In the genomic region with DNA sequence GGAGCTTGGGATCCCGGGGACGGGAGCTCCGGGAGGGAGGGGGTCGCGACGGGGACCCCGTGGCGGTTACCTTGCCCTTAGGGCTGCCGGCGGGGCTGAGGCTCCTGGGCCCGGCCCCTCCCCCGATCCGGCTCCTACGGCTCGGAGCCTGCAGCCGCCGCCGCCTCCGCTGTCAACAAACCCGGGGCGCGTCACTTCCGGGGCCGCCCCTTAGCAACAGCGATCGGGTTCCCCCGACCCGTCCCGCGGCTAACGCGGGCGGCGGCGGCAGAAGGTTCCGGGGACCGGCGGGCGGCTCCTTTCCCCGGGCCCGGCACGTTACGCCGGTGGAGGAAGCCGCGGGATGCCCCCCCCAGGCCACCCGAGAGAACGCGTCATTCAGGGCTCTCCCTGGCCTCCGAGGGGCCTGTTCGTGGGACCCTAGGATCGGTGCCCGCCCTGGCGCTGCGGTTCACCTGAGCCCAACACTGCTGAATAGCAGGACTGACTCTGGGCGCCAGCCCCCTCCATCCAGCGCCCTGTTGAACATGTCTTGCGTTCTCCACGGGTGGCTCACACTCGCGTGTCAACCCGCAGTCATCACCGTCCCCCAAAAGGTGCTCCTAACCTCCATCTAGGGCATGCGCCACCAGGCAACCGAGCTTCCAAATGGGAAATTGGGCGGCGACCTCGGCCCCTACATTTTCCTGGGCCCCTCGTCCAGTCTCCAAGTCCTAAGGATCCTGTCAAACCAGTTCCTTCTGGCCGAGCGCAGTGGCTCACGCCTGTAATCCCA, we compare ENCODE assay signal across 8 cellular contexts. TPM values are rescaled to one million over a fixed set of nuclear protein-coding genes. Genes with fewer than 3 reads are reported as not detected.
DNase-seq lines count a peak whose midpoint lies in the region; ATAC-seq and TF ChIP-seq lines count a peak whose summit lies in the region.

A gene (minus strand): TSS at position 183 of the 775 bp plus-strand sequence. CDS start 16,362 bp downstream, outside the sequence.

- peak within 1 kb of the TSS; percentile 87 for H3K9ac ChIP-seq in endocrine pancreas (ENCODE audit: control insufficient read depth, insufficient read depth, low read length)

- H3K4me1 ChIP-seq in CD8-positive, alpha-beta T cell (ENCODE audit: insufficient read depth, low read length) = peaks cover 22% of the 10 kb centered on the region
- peaks cover 4% of the 10 kb centered on the region for H3K4me1 ChIP-seq in endocrine pancreas (ENCODE audit: control insufficient read depth, insufficient read depth, low read length)

- H3K27ac Mint-ChIP-seq in CD8-positive, alpha-beta T cell = peak within 1 kb of the TSS; percentile 99

- peak; percentile 86 to 98 (median 94) for DNase-seq in CD8-positive, alpha-beta T cell
- peak; percentile 99 for DNase-seq in GM20000 (ENCODE audit: low spot score)
- peak; percentile 83 for DNase-seq in HT1080 (ENCODE audit: low read depth)
- DNase-seq in NOMO-1 treated with dmso at 0.1 percent for 144 hours (lab: John Stamatoyannopoulos, UW; ENCODE audit: unreplicated experiment) = peak; percentile 76
- peak; percentile 81 to 92 (median 89) for DNase-seq in activated CD8-positive, alpha-beta memory T cell treated with anti-CD3 and anti-CD28 coated beads for 48 hours (ENCODE audit: low read depth in 2 of 3, low spot score in 2 of 3)
- DNase-seq in mesenteric fat pad (ENCODE audit: low spot score) = peak; percentile 98
- peak; percentile 85 for DNase-seq in stimulated activated CD8-positive, alpha-beta memory T cell treated with anti-CD3 and anti-CD28 coated beads, Interleukin-15, amount 100 ng/mL, for 1 hour (ENCODE audit: low read depth)

- peak; percentile 85 for ATAC-seq in CD8-positive, alpha-beta T cell

- peak within 1 kb of the TSS; percentile 98 for H3K27ac ChIP-seq in CD8-positive, alpha-beta T cell (ENCODE audit: low read depth, low read length)

- peak within 1 kb of the TSS; percentile 82 for H3K4me3 ChIP-seq in CD8-positive, alpha-beta T cell (ENCODE audit: low read depth, low read length)
- peak within 1 kb of the TSS; percentile 77 for H3K4me3 ChIP-seq in endocrine pancreas (ENCODE audit: control insufficient read depth, insufficient read depth, low read length)

- H3K36me3 Mint-ChIP-seq in CD8-positive, alpha-beta T cell = peaks cover 26% of the 10 kb centered on the region

- H3K27me3 Mint-ChIP-seq in CD8-positive, alpha-beta T cell (ENCODE audit: low read depth) = no peaks in the 10 kb centered on the region

- intact Hi-C loops in CD8-positive, alpha-beta T cell (cut with DNase I, micrococcal nuclease) = loop anchor here (1.0 to 5.0 kb wide), 14 partner anchors 15 to 450 kb away; a partner anchor contains a TSS

- CTCF ChIA-PET in CD8-positive, alpha-beta T cell (lab: Charles Lee) = interaction anchor here (1.0 to 1.2 kb wide), 7 partner anchors 10 to 156 kb away, joined by 3 to 9 read pairs (median 4); a partner anchor contains a TSS

- H3K9me3 Mint-ChIP-seq in CD8-positive, alpha-beta T cell = no peaks in the 10 kb centered on the region

- no peaks in the 10 kb centered on the region for H3K9me3 ChIP-seq in CD8-positive, alpha-beta T cell (ENCODE audit: low read length)
- H3K9me3 ChIP-seq in endocrine pancreas (ENCODE audit: control insufficient read depth, low read length) = no peaks in the 10 kb centered on the region

- peaks cover 33% of the 10 kb centered on the region for H3K4me1 Mint-ChIP-seq in CD8-positive, alpha-beta T cell (ENCODE audit: low read depth)

- peak within 1 kb of the TSS; percentile 96 for H3K4me3 Mint-ChIP-seq in CD8-positive, alpha-beta T cell

- H3K27me3 ChIP-seq in CD8-positive, alpha-beta T cell (ENCODE audit: insufficient read depth, low read length) = no peaks in the 10 kb centered on the region
- H3K27me3 ChIP-seq in endocrine pancreas (ENCODE audit: control insufficient read depth, insufficient read depth, low read length) = no peaks in the 10 kb centered on the region

- TF ChIP-seq CTCF in CD8-positive, alpha-beta T cell (IDR thresholded peaks at IDR 0.05) = no peak
- no peak for TF ChIP-seq CTCF in GM20000 (IDR thresholded peaks at IDR 0.05; ENCODE audit: extremely low read depth, missing control alignments)

- H3K36me3 ChIP-seq in CD8-positive, alpha-beta T cell (ENCODE audit: insufficient read depth, low read length) = no peaks in the 10 kb centered on the region
- no peaks in the 10 kb centered on the region for H3K36me3 ChIP-seq in endocrine pancreas (ENCODE audit: control insufficient read depth, insufficient read depth, low read length)

- POLR2A ChIA-PET in CD8-positive, alpha-beta T cell (lab: Charles Lee) = interaction anchor here (0.7 to 3.7 kb wide), 10 partner anchors 10 to 788 kb away, joined by 3 to 40 read pairs (median 4); a partner anchor contains a TSS

RNA-seq across cellular contexts. Expression of the gene that starts here (rescaled TPM):
- total RNA-seq in CD8-positive, alpha-beta T cell = 10 to 100 TPM; 35.9 to 45.2 TPM
- total RNA-seq in HT1080 (2014; rRNA removed; shearing (Covaris generic)) = 6.6 and 12.3 TPM in 2 replicates
- 15.6 and 16.8 TPM in 2 replicates for polyA plus RNA-seq in HT1080 (2015; cell fraction: cytosol; rRNA removed)
- 20.8 and 40.9 TPM in 2 replicates for polyA plus RNA-seq in HT1080 (2015; cell fraction: nucleus; rRNA removed)
- total RNA-seq in mesenteric fat pad = 32.9 TPM

Comparison
In these comparisons a context has a peak if more than half of its experiments do, and no peak if none do; other contexts are left out.
1. Peak in every context shown above with its lines: DNase-seq, ATAC-seq, H3K4me3 ChIP-seq and H3K27ac ChIP-seq.